15 cellular contexts compared by ENCODE assay signal in genomic region chr21:22019766-22020165, GRCh38.
DNase-seq lines count a peak whose midpoint lies in the region; ATAC-seq and TF ChIP-seq lines count a peak whose summit lies in the region.
"Had no signal": no experiment of that assay in that cellular context is flagged by ENCODE, and none has a peak within 500 bp of the region (broad histone marks: within the 10 kb centered on the region; RNA-seq: fewer than 3 reads in every experiment).

No MANE protein-coding gene starts in this region.

- H3K27me3 ChIP-seq in A673 (replicated peaks; ENCODE audit: insufficient read depth, low read depth, low read length, poor library complexity), result no peaks in the 10 kb centered on the region
- no peaks in the 10 kb centered on the region for H3K27me3 ChIP-seq in gastrocnemius medialis

- TF ChIP-seq POLR2A in gastrocnemius medialis (IDR thresholded peaks at IDR 0.05), result no peak

- in situ Hi-C loops in gastrocnemius medialis (cut with MboI; ENCODE audit: low sequenced_read_pairs in 4 of 4), result no loop called here

- peaks cover 21% of the 10 kb centered on the region for H3K9me3 Mint-ChIP-seq in chondrocyte (ENCODE audit: low read depth)
- H3K9me3 Mint-ChIP-seq in mesothelial cell of epicardium, result peaks cover 15% of the 10 kb centered on the region

- DNase-seq in EL (peak; percentile 1), LHCN-M2 (ENCODE audit: low read depth) (peak; percentile 58), chondrocyte (ENCODE audit: low spot score) (no peak), mesothelial cell of epicardium (ENCODE audit: low spot score in 2 of 2, unreplicated experiment in 2 of 2) (no peak), A673 (ENCODE audit: low spot score) (no peak), gastrocnemius medialis (no peak), DMS153 treated with DMSO at 0.1 percent for 48 hours (lab: John Stamatoyannopoulos, UW; ENCODE audit: unreplicated experiment) (no peak)
- DNase-seq: DMS79 treated with DMSO at 0.1 percent for 48 hours, H9, NCI-H1436 treated with DMSO at 0.1 percent for 48 hours, NCI-H226, NCI-H526 had no signal

- H3K4me1 ChIP-seq in A673 (ENCODE audit: insufficient read depth, low read length, poor library complexity, severe bottlenecking), result no peaks in the 10 kb centered on the region
- no peaks in the 10 kb centered on the region for H3K4me1 ChIP-seq in gastrocnemius medialis
- H3K4me1 ChIP-seq: A549 had no signal

- H3K27ac ChIP-seq in A673 (ENCODE audit: low read depth, low read length, poor library complexity, severe bottlenecking) (no peak overlapping the region), gastrocnemius medialis (no peak overlapping the region)
- H3K27ac ChIP-seq: A549 had no signal

- ATAC-seq in gastrocnemius medialis, result no peak
- ATAC-seq in GM19397 (IDR thresholded peaks at IDR 0.05; ENCODE audit: unreplicated experiment), result no peak
- ATAC-seq: A549 had no signal

- TF ChIP-seq CTCF in chondrocyte (IDR thresholded peaks at IDR 0.05) (no peak), mesothelial cell of epicardium (IDR thresholded peaks at IDR 0.05; ENCODE audit: unreplicated experiment) (no peak), A673 (conservative IDR thresholded peaks at IDR 0.05; ENCODE audit: low read depth, low read length) (no peak), gastrocnemius medialis (IDR thresholded peaks at IDR 0.05 in 4 of 5, conservative IDR thresholded peaks at IDR 0.05 in 1 of 5) (no peak)

- POLR2A ChIA-PET in A673 (lab: Charles Lee; ENCODE audit: low non-redundant PET), result no interaction called here

- H3K27me3 Mint-ChIP-seq in chondrocyte (ENCODE audit: low read depth) (no peaks in the 10 kb centered on the region), mesothelial cell of epicardium (ENCODE audit: low read depth) (no peaks in the 10 kb centered on the region)

- peak overlapping the region; percentile 78 for H3K27ac Mint-ChIP-seq in chondrocyte (ENCODE audit: unreplicated experiment)
- H3K27ac Mint-ChIP-seq in mesothelial cell of epicardium, result peak overlapping the region; percentile 57
- H3K27ac Mint-ChIP-seq: CD14-positive monocyte, H9 had no signal

- CTCF ChIA-PET in A673 (lab: Charles Lee), result no interaction called here

- H3K36me3 Mint-ChIP-seq in chondrocyte (ENCODE audit: low read depth), result no peaks in the 10 kb centered on the region
- H3K36me3 Mint-ChIP-seq in mesothelial cell of epicardium, result no peaks in the 10 kb centered on the region
- H3K36me3 Mint-ChIP-seq: CD14-positive monocyte had no signal

- intact Hi-C loops in A673 (cut with micrococcal nuclease; ENCODE audit: unreplicated experiment), result no loop called here
- intact Hi-C loops in gastrocnemius medialis (cut with DNase I; ENCODE audit: low total_unique reads), result no loop called here

- H3K4me3 ChIP-seq in A673 (ENCODE audit: low read depth, low read length, poor library complexity, severe bottlenecking) (no peak overlapping the region), gastrocnemius medialis (no peak overlapping the region)
- H3K4me3 ChIP-seq: A549 had no signal

- BruUV-seq in A673 (replicated peaks; lab: Mats Ljungman, UMichigan), result no TSS peak

- H3K4me1 Mint-ChIP-seq in chondrocyte (ENCODE audit: low read depth) (peaks cover 11% of the 10 kb centered on the region), mesothelial cell of epicardium (no peaks in the 10 kb centered on the region)
- H3K4me1 Mint-ChIP-seq: CD14-positive monocyte, H9 had no signal

- no peak overlapping the region for H3K4me3 Mint-ChIP-seq in chondrocyte (ENCODE audit: unreplicated experiment)
- H3K4me3 Mint-ChIP-seq in mesothelial cell of epicardium, result no peak overlapping the region
- H3K4me3 Mint-ChIP-seq: CD14-positive monocyte, H9 had no signal

- H3K9me3 ChIP-seq in A673 (ENCODE audit: low read depth, low read length, poor library complexity, severe bottlenecking) (peaks cover 3% of the 10 kb centered on the region), gastrocnemius medialis (no peaks in the 10 kb centered on the region)
- H3K9me3 ChIP-seq: A549 had no signal

- H3K36me3 ChIP-seq in A673 (ENCODE audit: insufficient read depth, low read length, poor library complexity, severe bottlenecking) (no peaks in the 10 kb centered on the region), gastrocnemius medialis (no peaks in the 10 kb centered on the region)

Comparison
In these comparisons a context has a peak if more than half of its experiments do, and no peak if none do; other contexts are left out.
1. DNase-seq: peak in EL (single experiment) and LHCN-M2 (single experiment); none in chondrocyte (single experiment), mesothelial cell of epicardium (0 of 2), A673 (single experiment), gastrocnemius medialis (0 of 2) and DMS153 treated with DMSO at 0.1 percent for 48 hours (single experiment).